7 cellular contexts compared by ENCODE assay signal in genomic region chr7:76797639-76798038, GRCh38.
DNase-seq lines count a peak whose midpoint lies in the region; ATAC-seq, FAIRE-seq and TF ChIP-seq lines count a peak whose summit lies in the region.
"Not testable (repeated sequence)": the region's sequence is repeated elsewhere in the genome, so short reads cannot be mapped to it uniquely, and the experiment has no call there.

No MANE protein-coding gene starts in this region.

- H4K5ac ChIP-seq in IMR-90 (ENCODE audit: low read depth, low read length) = not testable (repeated sequence)

- H3K4me1 ChIP-seq in IMR-90 (ENCODE audit: control insufficient read depth, insufficient read depth, low read length) = not testable (repeated sequence)

- not testable (repeated sequence) for H2AK5ac ChIP-seq in IMR-90 (ENCODE audit: low read depth, low read length)

- in situ Hi-C loops in IMR-90 (cut with MboI; ENCODE audit: low sequenced_read_pairs) = not testable (repeated sequence)

- ATAC-seq in IMR-90 (ENCODE audit: low read depth) (peak; percentile 91), sciatic nerve (peak; percentile 72)

- dilution Hi-C loops in IMR-90 (cut with HindIII; ENCODE audit: low sequenced_read_pairs, unreplicated experiment) = not testable (repeated sequence)

- H3K9me3 ChIP-seq in IMR-90 (ENCODE audit: control insufficient read depth, insufficient read depth, low read length) = not testable (repeated sequence)

- not testable (repeated sequence) for H4K8ac ChIP-seq in IMR-90 (ENCODE audit: low read depth in 2 of 2, low read length in 2 of 2)

- WGBS in IMR-90 (ENCODE audit: extremely low coverage in 2 of 2, insufficient read length in 1 of 2), 2 experiments = no CpG with 5 or more reads among the region's 1 CpG

- H3K4me3 ChIP-seq in IMR-90 (ENCODE audit: insufficient read depth, low read depth, low read length); choroid plexus epithelial cell (ENCODE audit: low read depth, low read length); fibroblast of mammary gland (ENCODE audit: control insufficient read depth, low read depth, low read length): not testable (repeated sequence)

- not testable (repeated sequence) for H4K91ac ChIP-seq in IMR-90 (ENCODE audit: insufficient read depth, low read depth, low read length)

- H3K18ac ChIP-seq in IMR-90 (ENCODE audit: low read depth, low read length) = not testable (repeated sequence)

- not testable (repeated sequence) for H2BK15ac ChIP-seq in IMR-90 (ENCODE audit: low read depth, low read length)

- TF ChIP-seq RAD21 in IMR-90 (IDR thresholded peaks at IDR 0.05; ENCODE audit: low read length) = not testable (repeated sequence)

- not testable (repeated sequence) for H3K27me3 ChIP-seq in IMR-90 (ENCODE audit: control insufficient read depth, insufficient read depth, low read length)

- H3K23ac ChIP-seq in IMR-90 (ENCODE audit: low read depth, low read length) = not testable (repeated sequence)

- H2AK9ac ChIP-seq in IMR-90 (replicated peaks; ENCODE audit: low read depth, low read length, poor library complexity) = not testable (repeated sequence)

- intact Hi-C loops in IMR-90 (cut with micrococcal nuclease); sciatic nerve (cut with DNase I): not testable (repeated sequence)

- H2BK20ac ChIP-seq in IMR-90 (ENCODE audit: low read depth, low read length) = not testable (repeated sequence)

- FAIRE-seq in D721Med (lab: Jason Lieb, UNC) = peak; percentile 16

- not testable (repeated sequence) for H2BK120ac ChIP-seq in IMR-90 (ENCODE audit: low read depth, low read length)

- TF ChIP-seq POLR2A in IMR-90 (IDR thresholded peaks at IDR 0.05; ENCODE audit: low read depth, low read length) = not testable (repeated sequence)

- H3K4ac ChIP-seq in IMR-90 (ENCODE audit: low read depth, low read length) = not testable (repeated sequence)

- H3K4me2 ChIP-seq in IMR-90 (ENCODE audit: low read depth, low read length) = not testable (repeated sequence)

- not testable (repeated sequence) for H3K79me1 ChIP-seq in IMR-90 (ENCODE audit: low read depth in 1 of 2, low read length in 2 of 2)

- not testable (repeated sequence) for H3K9ac ChIP-seq in IMR-90 (ENCODE audit: low read depth, low read length)

- CTCF ChIA-PET in IMR-90 (lab: Yijun Ruan, JAX) = not testable (repeated sequence)

- H3K36me3 ChIP-seq in IMR-90 (ENCODE audit: control insufficient read depth, insufficient read depth, low read length) = not testable (repeated sequence)

- POLR2A ChIA-PET in IMR-90 (lab: Charles Lee; ENCODE audit: unreplicated experiment) = interaction anchor here (0.5 kb wide), 1 partner anchor 534 kb away, joined by 4 read pairs; no protein-coding TSS in a partner anchor

- not testable (repeated sequence) for TF ChIP-seq CTCF in D721Med (IDR thresholded peaks at IDR 0.05; ENCODE audit: insufficient read depth, missing control alignments); IMR-90 (conservative IDR thresholded peaks at IDR 0.05; ENCODE audit: low read depth, low read length); choroid plexus epithelial cell (conservative IDR thresholded peaks at IDR 0.05; ENCODE audit: low read depth, low read length); fibroblast of mammary gland (conservative IDR thresholded peaks at IDR 0.05; ENCODE audit: control insufficient read depth, insufficient read depth, low read depth, low read length)

- not testable (repeated sequence) for H3K56ac ChIP-seq in IMR-90 (ENCODE audit: extremely low read depth, insufficient read depth, low read length)

- not testable (repeated sequence) for H2AFZ ChIP-seq in IMR-90 (replicated peaks; ENCODE audit: low read length, poor library complexity)

- not testable (repeated sequence) for H3K9me1 ChIP-seq in IMR-90 (ENCODE audit: insufficient read depth, low read length)

- not testable (repeated sequence) for H3K27ac ChIP-seq in IMR-90 (ENCODE audit: insufficient read depth, low read length)

- H4K20me1 ChIP-seq in IMR-90 (ENCODE audit: insufficient read depth, low read length) = not testable (repeated sequence)

- DNase-seq in D721Med (ENCODE audit: insufficient read length, low spot score); sciatic nerve (ENCODE audit: low spot score): not testable (repeated sequence)
- DNase-seq in IMR-90 (peak; percentile 61), amniotic epithelial cell (ENCODE audit: low read depth) (peak; percentile 58), choroid plexus epithelial cell (ENCODE audit: low read depth) (peak; percentile 21), fibroblast of mammary gland (ENCODE audit: low read depth) (peak; percentile 27), iris pigment epithelial cell (ENCODE audit: low read depth) (peak; percentile 42)

- not testable (repeated sequence) for BruUV-seq in IMR-90 (replicated peaks; lab: Mats Ljungman, UMichigan)

- H3K14ac ChIP-seq in IMR-90 (replicated peaks; ENCODE audit: low read depth, low read length) = not testable (repeated sequence)

- not testable (repeated sequence) for H2BK5ac ChIP-seq in IMR-90 (ENCODE audit: low read depth, low read length, poor library complexity, severe bottlenecking)
